24 cellular contexts compared by ENCODE assay signal in genomic region chr19:30333291-30334065, GRCh38. TPM values are rescaled to one million over a fixed set of nuclear protein-coding genes. Genes with fewer than 3 reads are reported as not detected.
"Had no signal": no experiment of that assay in that cellular context is flagged by ENCODE, and none has a peak within 500 bp of the region (broad histone marks: within the 10 kb centered on the region; RNA-seq: fewer than 3 reads in every experiment).

No MANE protein-coding gene starts in this region.

- H3K9me3 ChIP-seq: MG63, SJSA1 had no signal

- H3K36me3 ChIP-seq: MG63, SJSA1 had no signal

- ATAC-seq: HepG2 had no signal

- H3K27me3 ChIP-seq: MG63, SJSA1 had no signal

- H3K27ac ChIP-seq: SJSA1, SK-N-MC had no signal

- H3K4me3 ChIP-seq: MG63, SJSA1, SK-N-MC had no signal

- DNase-seq: IMR-90, Karpas-422, KG1, MG63, NCI-H1092, NCI-H1105 treated with DMSO at 0.1 percent for 48 hours, NCI-H1436, NCI-H187, NCI-H2029, NCI-H2081 treated with DMSO at 0.1 percent for 48 hours, NCI-H2171, NCI-H226, NCI-H446, NCI-H510A, NCI-H524 treated with DMSO at 0.1 percent for 48 hours, NCI-H69, NCI-H774, Right ventricle myocardium superior, RPMI8226, SIG-M5 had no signal

- H3K4me1 ChIP-seq: SJSA1 had no signal

RNA-seq across cellular contexts. Expression of gene ZNF536, which starts 38.7 kb away (rescaled TPM):
- total RNA-seq: HepG2, HT1080, IMR-90 had no signal
